9 cellular contexts compared by ENCODE assay signal in genomic region chr9:136437430-136437829, GRCh38. TPM values are rescaled to one million over a fixed set of nuclear protein-coding genes. Genes with fewer than 3 reads are reported as not detected.
A peak's percentile ranks its signal among the peaks of the same experiment; 100 is the strongest.
DNase-seq lines count a peak whose midpoint lies in the region; ATAC-seq, FAIRE-seq and TF ChIP-seq lines count a peak whose summit lies in the region.
"Had no signal": no experiment of that assay in that cellular context is flagged by ENCODE, and none has a peak within 500 bp of the region (broad histone marks: within the 10 kb centered on the region; RNA-seq: fewer than 3 reads in every experiment).

No MANE protein-coding gene starts in this region.

- no peaks in the 10 kb centered on the region for H3K27me3 Mint-ChIP-seq in activated T-cell treated with anti-CD3 and anti-CD28 coated beads, Interleukin-2, amount 50 U/mL, for 72 hours (ENCODE audit: low read depth)
- H3K27me3 Mint-ChIP-seq in activated CD8-positive, alpha-beta T cell treated with anti-CD3 and anti-CD28 coated beads, Interleukin-2, amount 10 ng/mL, durations not matched to agents 7 days and 5 days (ENCODE audit: low read depth): no peaks in the 10 kb centered on the region

- H3K27ac Mint-ChIP-seq in activated T-cell treated with anti-CD3 and anti-CD28 coated beads, Interleukin-2, amount 50 U/mL, for 72 hours: peak overlapping the region; percentile 66
- H3K27ac Mint-ChIP-seq in activated CD8-positive, alpha-beta T cell treated with anti-CD3 and anti-CD28 coated beads, Interleukin-2, amount 10 ng/mL, durations not matched to agents 7 days and 5 days: no peak overlapping the region

- FAIRE-seq in GM12891 (lab: Jason Lieb, UNC): no peak

- no peak for ATAC-seq in activated T-cell treated with anti-CD3 and anti-CD28 coated beads, Interleukin-2, amount 50 U/mL, for 72 hours (replicated peaks in 1 of 2)
- ATAC-seq in activated CD8-positive, alpha-beta T cell treated with anti-CD3 and anti-CD28 coated beads, Interleukin-2, amount 10 ng/mL, durations not matched to agents 7 days and 5 days: no peak
- ATAC-seq in HG02623 (IDR thresholded peaks at IDR 0.05; ENCODE audit: unreplicated experiment): no peak
- ATAC-seq: activated CD4-positive, CD25-positive, alpha-beta regulatory T cell treated with anti-CD3 and anti-CD28 coated beads, Interleukin-2, amount 50 U/mL, for 24 hours had no signal

- CTCF ChIA-PET in activated CD8-positive, alpha-beta T cell treated with anti-CD3 and anti-CD28 coated beads, Interleukin-2, amount 10 ng/mL, durations not matched to agents 7 days and 5 days (lab: Charles Lee): no interaction called here

- H3K9me3 Mint-ChIP-seq in activated T-cell treated with anti-CD3 and anti-CD28 coated beads, Interleukin-2, amount 50 U/mL, for 72 hours: no peaks in the 10 kb centered on the region
- H3K9me3 Mint-ChIP-seq in activated CD8-positive, alpha-beta T cell treated with anti-CD3 and anti-CD28 coated beads, Interleukin-2, amount 10 ng/mL, durations not matched to agents 7 days and 5 days (ENCODE audit: insufficient read depth): no peaks in the 10 kb centered on the region

- DNase-seq in activated T-cell treated with anti-CD3 and anti-CD28 coated beads, Interleukin-2, amount 50 U/mL, for 72 hours: no peak
- DNase-seq in activated T-cell treated with anti-CD3 and anti-CD28 coated beads for 4 hours (no peak), iris pigment epithelial cell (ENCODE audit: low read depth) (peak; percentile 57), stromal cell of bone marrow (ENCODE audit: low read depth) (peak; percentile 47), GM12891 (ENCODE audit: insufficient read length, low spot score) (no peak), caudate nucleus (lab: John Stamatoyannopoulos, UW) (no peak)
- DNase-seq in activated CD8-positive, alpha-beta T cell treated with anti-CD3 and anti-CD28 coated beads, Interleukin-2, amount 10 ng/mL, durations not matched to agents 7 days and 5 days: no peak

- TF ChIP-seq POLR2A in GM12891 (IDR thresholded peaks at IDR 0.05; ENCODE audit: low read depth, low read length): no peak

- H3K27ac ChIP-seq in caudate nucleus (ENCODE audit: low read depth, low read length): no peak overlapping the region

- H3K4me1 Mint-ChIP-seq in activated T-cell treated with anti-CD3 and anti-CD28 coated beads, Interleukin-2, amount 50 U/mL, for 72 hours (ENCODE audit: low read depth): peaks cover 21% of the 10 kb centered on the region
- peaks cover 28% of the 10 kb centered on the region for H3K4me1 Mint-ChIP-seq in activated CD8-positive, alpha-beta T cell treated with anti-CD3 and anti-CD28 coated beads, Interleukin-2, amount 10 ng/mL, durations not matched to agents 7 days and 5 days (ENCODE audit: low read depth)

- peaks cover 2 to 3% of the 10 kb centered on the region in 2 donors for H3K36me3 Mint-ChIP-seq in activated T-cell treated with anti-CD3 and anti-CD28 coated beads, Interleukin-2, amount 50 U/mL, for 72 hours (ENCODE audit: insufficient read depth in 2 of 2)
- H3K36me3 Mint-ChIP-seq in activated CD8-positive, alpha-beta T cell treated with anti-CD3 and anti-CD28 coated beads, Interleukin-2, amount 10 ng/mL, durations not matched to agents 7 days and 5 days (ENCODE audit: low read depth): peaks cover 29% of the 10 kb centered on the region

- POLR2A ChIA-PET in activated CD8-positive, alpha-beta T cell treated with anti-CD3 and anti-CD28 coated beads, Interleukin-2, amount 10 ng/mL, durations not matched to agents 7 days and 5 days (lab: Charles Lee): no interaction called here

- peak overlapping the region; percentile 79 to 89 for H3K4me3 Mint-ChIP-seq in activated T-cell treated with anti-CD3 and anti-CD28 coated beads, Interleukin-2, amount 50 U/mL, for 72 hours
- peak overlapping the region; percentile 83 for H3K4me3 Mint-ChIP-seq in activated CD8-positive, alpha-beta T cell treated with anti-CD3 and anti-CD28 coated beads, Interleukin-2, amount 10 ng/mL, durations not matched to agents 7 days and 5 days

TF ChIP-seq in GM12891, 5 proteins besides CTCF, POLR2A, EP300 and RAD21:
- no peak for TF ChIP-seq POLR2AphosphoS5 (IDR thresholded peaks at IDR 0.05; ENCODE audit: low read depth, low read length)
TF ChIP-seq in GM12891: peak in this region for 0.

RNA-seq across cellular contexts. Expression of gene INPP5E, which starts 2.2 kb away (rescaled TPM):
- 10 to 100 TPM; 17.2 to 20.1 TPM for total RNA-seq in activated T-cell treated with anti-CD3 and anti-CD28 coated beads, Interleukin-2, amount 50 U/mL, for 72 hours
- 10 to 100 TPM; 16.8 to 18.2 TPM for total RNA-seq in activated CD8-positive, alpha-beta T cell treated with anti-CD3 and anti-CD28 coated beads, Interleukin-2, amount 10 ng/mL, durations not matched to agents 7 days and 5 days
- 6.6 TPM for polyA plus RNA-seq in GM12891 (2012; ENCODE audit: low read depth, missing spikeins)

RNA-seq across cellular contexts. Expression of gene PMPCA, which starts 27.0 kb away (rescaled TPM):
- total RNA-seq in activated T-cell treated with anti-CD3 and anti-CD28 coated beads, Interleukin-2, amount 50 U/mL, for 72 hours: 10 to 100 TPM; 61.9 to 62.7 TPM
- total RNA-seq in activated CD8-positive, alpha-beta T cell treated with anti-CD3 and anti-CD28 coated beads, Interleukin-2, amount 10 ng/mL, durations not matched to agents 7 days and 5 days: 10 to 100 TPM; 56.5 to 57.5 TPM
- polyA plus RNA-seq in GM12891 (2012; ENCODE audit: low read depth, missing spikeins): 111 TPM

RNA-seq across cellular contexts. Expression of gene ENTR1, which starts 27.0 kb away (rescaled TPM):
- total RNA-seq in activated T-cell treated with anti-CD3 and anti-CD28 coated beads, Interleukin-2, amount 50 U/mL, for 72 hours: 10 to 100 TPM; 47.2 to 70.6 TPM
- total RNA-seq in activated CD8-positive, alpha-beta T cell treated with anti-CD3 and anti-CD28 coated beads, Interleukin-2, amount 10 ng/mL, durations not matched to agents 7 days and 5 days: 10 to 100 TPM; 52.8 to 54.3 TPM
- 33.7 TPM for polyA plus RNA-seq in GM12891 (2012; ENCODE audit: low read depth, missing spikeins)

RNA-seq across cellular contexts. Expression of gene SNAPC4, which starts 37.5 kb away (rescaled TPM):
- 10 to 100 TPM; 10.9 to 14.3 TPM for total RNA-seq in activated T-cell treated with anti-CD3 and anti-CD28 coated beads, Interleukin-2, amount 50 U/mL, for 72 hours
- 1 to 10 TPM; 9.5 to 9.6 TPM for total RNA-seq in activated CD8-positive, alpha-beta T cell treated with anti-CD3 and anti-CD28 coated beads, Interleukin-2, amount 10 ng/mL, durations not matched to agents 7 days and 5 days
- 9.8 TPM for polyA plus RNA-seq in GM12891 (2012; ENCODE audit: low read depth, missing spikeins)

RNA-seq across cellular contexts. Expression of gene SEC16A, which starts 45.4 kb away (rescaled TPM):
- 10 to 100 TPM; 69.5 to 74.5 TPM for total RNA-seq in activated T-cell treated with anti-CD3 and anti-CD28 coated beads, Interleukin-2, amount 50 U/mL, for 72 hours
- total RNA-seq in activated CD8-positive, alpha-beta T cell treated with anti-CD3 and anti-CD28 coated beads, Interleukin-2, amount 10 ng/mL, durations not matched to agents 7 days and 5 days: 10 to 100 TPM; 86.8 to 89.2 TPM
- 31.0 TPM for polyA plus RNA-seq in GM12891 (2012; ENCODE audit: low read depth, missing spikeins)

Comparison
In these comparisons a context has a peak if more than half of its experiments do, and no peak if none do; other contexts are left out.
1. DNase-seq: peak in iris pigment epithelial cell (single experiment) and stromal cell of bone marrow (single experiment); none in activated T-cell treated with anti-CD3 and anti-CD28 coated beads, Interleukin-2, amount 50 U/mL, for 72 hours (0 of 2), activated T-cell treated with anti-CD3 and anti-CD28 coated beads for 4 hours (single experiment), activated CD8-positive, alpha-beta T cell treated with anti-CD3 and anti-CD28 coated beads, Interleukin-2, amount 10 ng/mL, durations not matched to agents 7 days and 5 days (single experiment), GM12891 (single experiment) and caudate nucleus (0 of 61).